Comparison of ENCODE assay signal across 11 cellular contexts in genomic region chr2:23286765-23287155, GRCh38.
DNase-seq lines count a peak whose midpoint lies in the region; ATAC-seq and TF ChIP-seq lines count a peak whose summit lies in the region.
"Had no signal": no experiment of that assay in that cellular context is flagged by ENCODE, and none has a peak within 500 bp of the region (broad histone marks: within the 10 kb centered on the region; RNA-seq: fewer than 3 reads in every experiment).

No MANE protein-coding gene starts in this region.

- peak; percentile 89 for ATAC-seq in IMR-90 (ENCODE audit: low read depth)

- H2BK20ac ChIP-seq in IMR-90 (ENCODE audit: low read depth, low read length), result peak overlapping the region; percentile 14; the same call in 1 of the 2 replicates

- H3K4me1 ChIP-seq in IMR-90 (ENCODE audit: control insufficient read depth, insufficient read depth, low read length) (peaks cover 9% of the 10 kb centered on the region), esophagus muscularis mucosa (peaks cover 23 to 45% (median 41%) of the 10 kb centered on the region in 4 donors), mesendoderm (ENCODE audit: control insufficient read depth, low read depth, low read length) (peaks cover 16% of the 10 kb centered on the region), thymus (ENCODE audit: control insufficient read depth, insufficient read depth, low read length) (no peaks in the 10 kb centered on the region)

- TF ChIP-seq POLR2A in IMR-90 (IDR thresholded peaks at IDR 0.05; ENCODE audit: low read depth, low read length) (no peak), esophagus muscularis mucosa (IDR thresholded peaks at IDR 0.05; ENCODE audit: low read depth) (no peak)

- H3K4me3 ChIP-seq in IMR-90 (ENCODE audit: insufficient read depth, low read depth, low read length) (no peak overlapping the region), esophagus muscularis mucosa (no peak overlapping the region), mesendoderm (ENCODE audit: low read length) (no peak overlapping the region), thymus (ENCODE audit: low read length) (no peak overlapping the region)
- H3K4me3 ChIP-seq: skin epidermis had no signal

- BruUV-seq in IMR-90 (replicated peaks; lab: Mats Ljungman, UMichigan), result no TSS peak

- TF ChIP-seq CTCF in IMR-90 (conservative IDR thresholded peaks at IDR 0.05; ENCODE audit: low read depth, low read length) (no peak), esophagus muscularis mucosa (IDR thresholded peaks at IDR 0.05) (no peak)

- 0% methylated on average over 3 of the region's 3 CpGs; no CpG with 5 or more reads in 1 of the 2 experiments for WGBS in IMR-90 (ENCODE audit: extremely low coverage in 2 of 2, insufficient read length in 1 of 2), 2 experiments
- 25% methylated on average over 3 of the region's 3 CpGs for WGBS in esophagus muscularis mucosa
- WGBS in mesendoderm (ENCODE audit: extremely low coverage, insufficient coverage, low lambda C conversion rate), result no CpG with 5 or more reads among the region's 3 CpGs
- WGBS in thymus, result 91% methylated on average over 3 of the region's 3 CpGs

- H2AK9ac ChIP-seq in IMR-90 (replicated peaks; ENCODE audit: low read depth, low read length, poor library complexity), result no peak overlapping the region

- DNase-seq in IMR-90, result peak; percentile 66
- DNase-seq in esophagus muscularis mucosa (ENCODE audit: extremely low spot score), result peak; percentile 92
- DNase-seq in mesendoderm, result peak; percentile 51
- DNase-seq in NAMALWA (ENCODE audit: low spot score), result no peak
- DNase-seq in NCI-H1694 (lab: John Stamatoyannopoulos, UW), result no peak
- DNase-seq in NCI-H128 (lab: John Stamatoyannopoulos, UW; ENCODE audit: unreplicated experiment), result no peak
- no peak for DNase-seq in NCI-H345 (lab: John Stamatoyannopoulos, UW)
- DNase-seq: activated effector memory CD4-positive, alpha-beta T cell treated with anti-CD3 and anti-CD28 coated beads, Interleukin-2, amount 50 U/mL, for 16 hours; T1000 had no signal

- H4K8ac ChIP-seq in IMR-90 (ENCODE audit: low read depth in 2 of 2, low read length in 2 of 2) (peak overlapping the region; percentile 33 to 38; a peak in 2 of 4 replicates), mesendoderm (ENCODE audit: low read depth, low read length) (no peak overlapping the region)

- CTCF ChIA-PET in IMR-90 (lab: Yijun Ruan, JAX), result no interaction called here

- peaks cover 7% of the 10 kb centered on the region; the same call in 1 of the 2 replicates for H3K9me1 ChIP-seq in IMR-90 (ENCODE audit: insufficient read depth, low read length)

- H3K23ac ChIP-seq in IMR-90 (ENCODE audit: low read depth, low read length), result no peak overlapping the region
- no peak overlapping the region for H3K23ac ChIP-seq in mesendoderm (ENCODE audit: low read length)

- H3K4me2 ChIP-seq in IMR-90 (ENCODE audit: low read depth, low read length), result peak overlapping the region; percentile 15
- no peak overlapping the region for H3K4me2 ChIP-seq in mesendoderm (ENCODE audit: low read length)

- TF ChIP-seq EP300 in esophagus muscularis mucosa (IDR thresholded peaks at IDR 0.05), result no peak

- H3K56ac ChIP-seq in IMR-90 (ENCODE audit: extremely low read depth, insufficient read depth, low read length) (peak overlapping the region; percentile 62; the same call in 1 of the 2 replicates), mesendoderm (ENCODE audit: low read length) (peak overlapping the region; percentile 40)

- no peak overlapping the region for H3K14ac ChIP-seq in IMR-90 (replicated peaks; ENCODE audit: low read depth, low read length)

- no peak overlapping the region for H2AK5ac ChIP-seq in IMR-90 (ENCODE audit: low read depth, low read length)
- H2AK5ac ChIP-seq in mesendoderm (ENCODE audit: low read length), result no peak overlapping the region

- POLR2A ChIA-PET in IMR-90 (lab: Charles Lee; ENCODE audit: unreplicated experiment), result interaction anchor here (0.6 kb wide), 1 partner anchor 106 kb away, joined by 3 read pairs; no protein-coding TSS in a partner anchor

- peak overlapping the region; percentile 75 for H2BK5ac ChIP-seq in IMR-90 (ENCODE audit: low read depth, low read length, poor library complexity, severe bottlenecking)
- H2BK5ac ChIP-seq in mesendoderm (ENCODE audit: low read length), result peak overlapping the region; percentile 68

- peak overlapping the region; percentile 79; the same call in 1 of the 2 replicates for H2BK120ac ChIP-seq in IMR-90 (ENCODE audit: low read depth, low read length)
- no peak overlapping the region for H2BK120ac ChIP-seq in mesendoderm (ENCODE audit: low read depth, low read length)

- no peak overlapping the region; the same call in 1 of the 2 replicates for H3K18ac ChIP-seq in IMR-90 (ENCODE audit: low read depth, low read length)
- H3K18ac ChIP-seq in mesendoderm (ENCODE audit: low read length), result peak overlapping the region; percentile 69

- H4K91ac ChIP-seq in IMR-90 (ENCODE audit: insufficient read depth, low read depth, low read length), result no peak overlapping the region; the same call in 1 of the 2 replicates

- H4K5ac ChIP-seq in IMR-90 (ENCODE audit: low read depth, low read length), result no peak overlapping the region
- no peak overlapping the region for H4K5ac ChIP-seq in mesendoderm (ENCODE audit: low read length)

- H2AFZ ChIP-seq in IMR-90 (replicated peaks; ENCODE audit: low read length, poor library complexity), result peak overlapping the region; percentile 2

- H3K79me1 ChIP-seq in IMR-90 (ENCODE audit: low read depth in 1 of 2, low read length in 2 of 2), result no peaks in the 10 kb centered on the region
- H3K79me1 ChIP-seq in mesendoderm (ENCODE audit: low read length), result no peaks in the 10 kb centered on the region

- H3K4ac ChIP-seq in IMR-90 (ENCODE audit: low read depth, low read length), result peak overlapping the region; percentile 68; the same call in 1 of the 2 replicates
- H3K4ac ChIP-seq in mesendoderm (ENCODE audit: low read depth, low read length), result no peak overlapping the region

- H3K36me3 ChIP-seq in IMR-90 (ENCODE audit: control insufficient read depth, insufficient read depth, low read length), result no peaks in the 10 kb centered on the region
- no peaks in the 10 kb centered on the region for H3K36me3 ChIP-seq in esophagus muscularis mucosa
- H3K36me3 ChIP-seq in mesendoderm (ENCODE audit: control insufficient read depth, insufficient read depth, low read length), result no peaks in the 10 kb centered on the region
- no peaks in the 10 kb centered on the region for H3K36me3 ChIP-seq in thymus (ENCODE audit: control insufficient read depth, insufficient read depth)

- in situ Hi-C loops in IMR-90 (cut with MboI; ENCODE audit: low sequenced_read_pairs), result no loop called here

- no peak for TF ChIP-seq RAD21 in IMR-90 (IDR thresholded peaks at IDR 0.05; ENCODE audit: low read length)

- intact Hi-C loops in IMR-90 (cut with micrococcal nuclease), result no loop called here
- intact Hi-C loops in esophagus muscularis mucosa (cut with DNase I), result no loop called here

- no peak overlapping the region; the same call in 1 of the 2 replicates for H3K9ac ChIP-seq in IMR-90 (ENCODE audit: low read depth, low read length)
- no peak overlapping the region for H3K9ac ChIP-seq in mesendoderm (ENCODE audit: low read length)

- no peaks in the 10 kb centered on the region for H3K9me3 ChIP-seq in IMR-90 (ENCODE audit: control insufficient read depth, insufficient read depth, low read length)
- no peaks in the 10 kb centered on the region for H3K9me3 ChIP-seq in esophagus muscularis mucosa
- H3K9me3 ChIP-seq in thymus (ENCODE audit: control insufficient read depth), result no peaks in the 10 kb centered on the region

- dilution Hi-C loops in IMR-90 (cut with HindIII; ENCODE audit: low sequenced_read_pairs, unreplicated experiment), result no loop called here

- no peaks in the 10 kb centered on the region for H4K20me1 ChIP-seq in IMR-90 (ENCODE audit: insufficient read depth, low read length)

- no peak overlapping the region; the same call in 2 of the 3 replicates for H2BK15ac ChIP-seq in IMR-90 (ENCODE audit: low read depth, low read length)
- no peak overlapping the region for H2BK15ac ChIP-seq in mesendoderm (replicated peaks; ENCODE audit: low read depth)

- H3K27me3 ChIP-seq in IMR-90 (ENCODE audit: control insufficient read depth, insufficient read depth, low read length) (no peaks in the 10 kb centered on the region), esophagus muscularis mucosa (no peaks in the 10 kb centered on the region), mesendoderm (ENCODE audit: insufficient read depth, low read length, poor library complexity) (no peaks in the 10 kb centered on the region), thymus (ENCODE audit: control insufficient read depth, insufficient read depth) (no peaks in the 10 kb centered on the region)

- H3K27ac ChIP-seq in IMR-90 (ENCODE audit: insufficient read depth, low read length), result peak overlapping the region; percentile 4; the same call in 1 of the 2 replicates
- H3K27ac ChIP-seq in esophagus muscularis mucosa (replicated peaks in 1 of 4), result peak overlapping the region; percentile 81 to 84 (median 82)
- H3K27ac ChIP-seq in mesendoderm (ENCODE audit: low read depth, low read length), result no peak overlapping the region
- H3K27ac ChIP-seq in thymus (ENCODE audit: low read depth), result peak overlapping the region; percentile 8

- H3K79me2 ChIP-seq in mesendoderm (ENCODE audit: control insufficient read depth, insufficient read depth, low read length), result no peaks in the 10 kb centered on the region

TF ChIP-seq in IMR-90, 13 proteins besides CTCF, POLR2A, EP300 and RAD21:
- TF ChIP-seq SMC3 (IDR thresholded peaks at IDR 0.05; ENCODE audit: low read depth, low read length) (no peak), ELK1 (IDR thresholded peaks at IDR 0.05; ENCODE audit: borderline replicate concordance, low read depth, low read length) (no peak), MAZ (IDR thresholded peaks at IDR 0.05; ENCODE audit: borderline replicate concordance, low read depth, low read length) (0 out of 2 replicates have a peak, but pooled peaks have one; percentile 14), CEBPB (IDR thresholded peaks at IDR 0.05; ENCODE audit: low read depth, low read length) (peak; percentile 70)

Comparison
In these comparisons a context has a peak if more than half of its experiments do, and no peak if none do; other contexts are left out.
1. DNase-seq: peak in IMR-90 (single experiment), esophagus muscularis mucosa (single experiment) and mesendoderm (single experiment); none in NAMALWA (single experiment), NCI-H1694 (single experiment), NCI-H128 (single experiment) and NCI-H345 (single experiment).